ENCODE assay signal across 7 cellular contexts in genomic region chr19:49224441-49224840, GRCh38.
A peak's percentile ranks its signal among the peaks of the same experiment; 100 is the strongest.
DNase-seq lines count a peak whose midpoint lies in the region; ATAC-seq, FAIRE-seq and TF ChIP-seq lines count a peak whose summit lies in the region.
"Not testable (repeated sequence)": the region's sequence is repeated elsewhere in the genome, so short reads cannot be mapped to it uniquely, and the experiment has no call there.

No MANE protein-coding gene starts in this region.

- not testable (repeated sequence) for H3K27me3 Mint-ChIP-seq in neural progenitor cell (ENCODE audit: insufficient read depth, low read depth); type B pancreatic cell

- H3K9ac ChIP-seq in KMS-11; PC-3 (ENCODE audit: low read length); endothelial cell of umbilical vein (replicated peaks; ENCODE audit: extremely low read depth, insufficient read depth, low read length); neural progenitor cell: not testable (repeated sequence)

- H3K79me2 ChIP-seq in KMS-11 (ENCODE audit: insufficient read depth, low read depth); PC-3 (ENCODE audit: low read length); endothelial cell of umbilical vein (ENCODE audit: control insufficient read depth, insufficient read depth, low read length); neural progenitor cell (ENCODE audit: low read depth): not testable (repeated sequence)

- not testable (repeated sequence) for H3K4me3 Mint-ChIP-seq in neural progenitor cell, type B pancreatic cell

- H3K9me3 Mint-ChIP-seq in neural progenitor cell, type B pancreatic cell: not testable (repeated sequence)

- peak; percentile 48 for ATAC-seq in PC-3

- not testable (repeated sequence) for H3K9me2 ChIP-seq in PC-3 (replicated peaks; ENCODE audit: low read length)

- not testable (repeated sequence) for H3F3A ChIP-seq in PC-3 (ENCODE audit: low read length, unreplicated experiment); neural progenitor cell (ENCODE audit: low read depth)

- not testable (repeated sequence) for TF ChIP-seq CTCF in A673 (conservative IDR thresholded peaks at IDR 0.05; ENCODE audit: low read depth, low read length); KMS-11 (conservative IDR thresholded peaks at IDR 0.05; ENCODE audit: low read depth, low read length); PC-3 (conservative IDR thresholded peaks at IDR 0.05; ENCODE audit: low read depth, low read length); endothelial cell of umbilical vein (IDR thresholded peaks at IDR 0.05; ENCODE audit: extremely low read depth in 1 of 2, insufficient read depth in 1 of 2, low read depth in 1 of 2, low read length in 2 of 2); neural progenitor cell (IDR thresholded peaks at IDR 0.05); type B pancreatic cell (conservative IDR thresholded peaks at IDR 0.05)

- not testable (repeated sequence) for FAIRE-seq in endothelial cell of umbilical vein (lab: Jason Lieb, UNC)

- H3K36me3 ChIP-seq in A673 (ENCODE audit: insufficient read depth, low read length, poor library complexity, severe bottlenecking) = peaks cover 32% of the 10 kb centered on the region
- not testable (repeated sequence) for H3K36me3 ChIP-seq in KMS-11 (ENCODE audit: insufficient read depth); PC-3 (ENCODE audit: low read depth, low read length); endothelial cell of umbilical vein (ENCODE audit: control insufficient read depth in 2 of 2, extremely low read depth in 1 of 2, insufficient read depth in 2 of 2, low read length in 2 of 2); neural progenitor cell

- not testable (repeated sequence) for BruUV-seq in A673 (replicated peaks; lab: Mats Ljungman, UMichigan); PC-3 (replicated peaks; lab: Mats Ljungman, UMichigan); endothelial cell of umbilical vein (replicated peaks; lab: Mats Ljungman, UMichigan)

- peak overlapping the region; percentile 22 for H3K27ac ChIP-seq in A673 (ENCODE audit: low read depth, low read length, poor library complexity, severe bottlenecking)
- H3K27ac ChIP-seq in KMS-11; PC-3 (ENCODE audit: low read length); endothelial cell of umbilical vein (ENCODE audit: insufficient read depth, low read depth, low read length); neural progenitor cell: not testable (repeated sequence)

- POLR2A ChIA-PET in A673 (lab: Charles Lee; ENCODE audit: low non-redundant PET); PC-3 (lab: Charles Lee; ENCODE audit: unreplicated experiment); endothelial cell of umbilical vein (lab: Charles Lee): not testable (repeated sequence)

- H4K20me1 ChIP-seq in KMS-11 (ENCODE audit: insufficient read depth); PC-3 (ENCODE audit: low read length); endothelial cell of umbilical vein (replicated peaks; ENCODE audit: control insufficient read depth, extremely low read depth, insufficient read depth, low read length); neural progenitor cell (ENCODE audit: low read depth): not testable (repeated sequence)

- H2AFZ ChIP-seq in KMS-11 (ENCODE audit: low read depth) = peak overlapping the region; percentile 76
- H2AFZ ChIP-seq in PC-3 (ENCODE audit: low read length) = peak overlapping the region; percentile 82
- H2AFZ ChIP-seq in endothelial cell of umbilical vein (ENCODE audit: low read depth, low read length) = peak overlapping the region; percentile 62
- H2AFZ ChIP-seq in neural progenitor cell (replicated peaks) = peak overlapping the region; percentile 58

- not testable (repeated sequence) for DNase-seq in A673 (ENCODE audit: low spot score); PC-3; endothelial cell of umbilical vein (ENCODE audit: low read depth, low spot score); neural progenitor cell (ENCODE audit: low spot score); type B pancreatic cell (ENCODE audit: extremely low spot score, unreplicated experiment)
- peak; percentile 57 for DNase-seq in activated effector memory CD4-positive, alpha-beta T cell treated with anti-CD3 and anti-CD28 coated beads, Interleukin-2, amount 50 U/mL, for 16 hours

- not testable (repeated sequence) for H3K36me3 Mint-ChIP-seq in neural progenitor cell, type B pancreatic cell

- intact Hi-C loops in A673 (cut with micrococcal nuclease; ENCODE audit: unreplicated experiment) = loop anchor here (2.0 to 10.0 kb wide), 2 partner anchors 126 to 430 kb away; no protein-coding TSS in a partner anchor
- intact Hi-C loops in PC-3 (cut with micrococcal nuclease); endothelial cell of umbilical vein (cut with micrococcal nuclease): not testable (repeated sequence)

- H3K4me1 ChIP-seq in A673 (ENCODE audit: insufficient read depth, low read length, poor library complexity, severe bottlenecking) (peaks cover 25% of the 10 kb centered on the region), KMS-11 (ENCODE audit: low read depth, poor library complexity, severe bottlenecking) (peaks cover 19% of the 10 kb centered on the region)
- not testable (repeated sequence) for H3K4me1 ChIP-seq in PC-3 (ENCODE audit: insufficient read depth, low read length); endothelial cell of umbilical vein (ENCODE audit: control insufficient read depth, extremely low read depth, insufficient read depth, low read length); neural progenitor cell

- not testable (repeated sequence) for H3K27ac Mint-ChIP-seq in neural progenitor cell
- H3K27ac Mint-ChIP-seq in type B pancreatic cell = peak overlapping the region; percentile 46

- H3K4me2 ChIP-seq in KMS-11 (peak overlapping the region; percentile 52; the same call in 1 of the 2 replicates), PC-3 (ENCODE audit: low read length) (peak overlapping the region; percentile 59)
- H3K4me2 ChIP-seq in endothelial cell of umbilical vein (ENCODE audit: insufficient read depth, low read length); neural progenitor cell: not testable (repeated sequence)

- not testable (repeated sequence) for H3K27me3 ChIP-seq in A673 (replicated peaks; ENCODE audit: insufficient read depth, low read depth, low read length, poor library complexity); KMS-11 (ENCODE audit: insufficient read depth, low read depth); PC-3 (ENCODE audit: low read length); endothelial cell of umbilical vein (ENCODE audit: control insufficient read depth in 2 of 2, insufficient read depth in 2 of 2, low read length in 2 of 2); neural progenitor cell

- CTCF ChIA-PET in A673 (lab: Charles Lee) (interaction anchor here (0.6 to 2.9 kb wide), 4 partner anchors 101 to 150 kb away, joined by 3 to 22 read pairs (median 4); no protein-coding TSS in a partner anchor), PC-3 (lab: Charles Lee) (interaction anchor here (1.4 kb wide), 1 partner anchor 25 kb away, joined by 6 read pairs; no protein-coding TSS in a partner anchor), endothelial cell of umbilical vein (lab: Charles Lee) (interaction anchor here (1.1 to 3.8 kb wide), 13 partner anchors 11 to 437 kb away, joined by 3 to 42 read pairs (median 7); partner anchors contain the start of genes GYS1, KCNA7, LIN7B and RUVBL2)

- H3K4me3 ChIP-seq in A673 (ENCODE audit: low read depth, low read length, poor library complexity, severe bottlenecking); KMS-11 (IDR thresholded peaks at IDR 0.05; ENCODE audit: insufficient read depth, low read depth, low read length); endothelial cell of umbilical vein (replicated peaks in 1 of 3; ENCODE audit: insufficient read depth in 1 of 3, low read depth in 1 of 3, low read length in 3 of 3); neural progenitor cell: not testable (repeated sequence)
- peak overlapping the region; percentile 31; the same call in 1 of the 2 replicates for H3K4me3 ChIP-seq in PC-3 (ENCODE audit: low read length)

- H3K9me3 ChIP-seq in A673 (ENCODE audit: low read depth, low read length, poor library complexity, severe bottlenecking); PC-3 (ENCODE audit: low read length); endothelial cell of umbilical vein (replicated peaks; ENCODE audit: control insufficient read depth, insufficient read depth, low read length); neural progenitor cell (ENCODE audit: low read depth): not testable (repeated sequence)

- dilution Hi-C loops in endothelial cell of umbilical vein (cut with MboI; ENCODE audit: extremely low pct_ligation_motif_present, low sequenced_read_pairs) = not testable (repeated sequence)

- not testable (repeated sequence) for H3K4me1 Mint-ChIP-seq in neural progenitor cell; type B pancreatic cell (ENCODE audit: unreplicated experiment)

- TF ChIP-seq POLR2A in endothelial cell of umbilical vein (IDR thresholded peaks at IDR 0.05; ENCODE audit: low read depth, low read length) = not testable (repeated sequence)

- not testable (repeated sequence) for H3K9me1 ChIP-seq in endothelial cell of umbilical vein (replicated peaks; ENCODE audit: control insufficient read depth, extremely low read depth, insufficient read depth, low read length)
